ENCODE assay signal across 20 cellular contexts in the genomic region with DNA sequence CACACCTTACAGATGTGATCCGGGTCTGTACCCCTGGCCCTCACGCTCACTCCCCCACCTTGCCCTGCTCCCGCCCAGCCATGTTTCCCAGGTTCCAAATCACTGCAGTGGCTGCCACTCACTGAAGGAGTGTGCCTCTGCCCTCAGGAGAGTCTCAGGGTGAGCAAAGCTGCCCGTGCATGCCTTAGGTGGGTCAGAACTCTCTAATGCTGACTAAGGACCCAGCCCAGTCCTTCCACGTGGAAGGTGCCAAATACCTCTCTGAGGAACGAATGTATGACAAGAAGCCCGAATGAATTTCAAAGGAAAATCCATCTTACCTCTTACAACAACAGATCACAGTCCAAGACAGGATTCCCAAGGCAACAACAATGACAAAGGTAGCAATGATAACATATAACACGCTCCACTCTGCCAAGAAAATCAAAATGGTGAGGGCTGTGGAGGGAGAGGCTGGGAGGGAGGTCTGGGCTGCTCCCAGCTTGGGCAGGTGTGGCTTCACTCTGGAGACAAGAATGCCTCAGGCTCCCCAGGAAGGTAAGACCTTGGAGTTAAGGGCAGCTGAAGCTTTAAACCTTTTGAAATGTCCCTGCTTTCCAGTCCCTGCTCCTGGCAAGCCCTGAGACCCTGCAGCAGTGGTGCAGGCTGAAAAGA.
"Had no signal": no experiment of that assay in that cellular context is flagged by ENCODE, and none has a peak within 500 bp of the region (broad histone marks: within the 10 kb centered on the region; RNA-seq: fewer than 3 reads in every experiment).

No MANE protein-coding gene starts in this region.

- H3K4me3 Mint-ChIP-seq: activated CD8-positive, alpha-beta memory T cell treated with anti-CD3 and anti-CD28 coated beads, Interleukin-2, amount 10 ng/mL, durations not matched to agents 7 days and 5 days; activated T-cell treated with anti-CD3 and anti-CD28 coated beads, Interleukin-2, amount 50 U/mL, for 24 hours; effector memory CD8-positive, alpha-beta T cell; natural killer cell treated with Interleukin-12 subunit alpha and Interleukin-12 subunit beta and Interleukin-15 and Interleukin-18, amount 100 ng/mL, for 72 hours; stimulated activated naive CD8-positive, alpha-beta T cell treated with anti-CD3 and anti-CD28 coated beads, Interleukin-15, Interleukin-2, amounts not matched to agents 100 ng/mL and 50 ng/mL, for 24 hours had no signal

- H3K27ac Mint-ChIP-seq: activated CD8-positive, alpha-beta memory T cell treated with anti-CD3 and anti-CD28 coated beads, Interleukin-2, amount 10 ng/mL, durations not matched to agents 7 days and 5 days; activated naive CD4-positive, alpha-beta T cell treated with anti-CD3 and anti-CD28 coated beads, Interleukin-2, amount 50 U/mL, for 72 hours; effector memory CD8-positive, alpha-beta T cell; natural killer cell treated with Interleukin-12 subunit alpha and Interleukin-12 subunit beta and Interleukin-15 and Interleukin-18, amount 100 ng/mL, for 72 hours; progenitor cell of endocrine pancreas; stimulated activated naive CD8-positive, alpha-beta T cell treated with anti-CD3 and anti-CD28 coated beads, Interleukin-15, Interleukin-2, amounts not matched to agents 100 ng/mL and 50 ng/mL, for 24 hours had no signal

- DNase-seq: activated CD4-positive, alpha-beta T cell treated with anti-CD3 and anti-CD28 coated beads, Interleukin-2, amount 50 U/mL, for 4 hours; activated CD8-positive, alpha-beta memory T cell treated with anti-CD3 and anti-CD28 coated beads, Interleukin-2, amount 10 ng/mL, durations not matched to agents 7 days and 5 days; activated effector memory CD4-positive, alpha-beta T cell treated with anti-CD3 and anti-CD28 coated beads, Interleukin-2, amount 50 U/mL, for 16 hours; cerebellar nuclear complex; effector memory CD8-positive, alpha-beta T cell; erythroblast; hippocampal formation; kidney; left lung; small intestine; T-helper 9 cell; upper lobe of right lung had no signal

- ATAC-seq: activated CD4-positive, CD25-positive, alpha-beta regulatory T cell treated with anti-CD3 and anti-CD28 coated beads, Interleukin-2, amount 50 U/mL, for 24 hours; activated CD8-positive, alpha-beta memory T cell treated with anti-CD3 and anti-CD28 coated beads, Interleukin-2, amount 10 ng/mL, durations not matched to agents 7 days and 5 days; effector memory CD8-positive, alpha-beta T cell; natural killer cell treated with Interleukin-12 subunit alpha and Interleukin-12 subunit beta and Interleukin-15 and Interleukin-18, amount 100 ng/mL, for 72 hours; right cardiac atrium had no signal

- H3K27ac ChIP-seq: upper lobe of right lung had no signal

- H3K27me3 Mint-ChIP-seq: activated CD8-positive, alpha-beta memory T cell treated with anti-CD3 and anti-CD28 coated beads, Interleukin-2, amount 10 ng/mL, durations not matched to agents 7 days and 5 days; activated T-cell treated with anti-CD3 and anti-CD28 coated beads, Interleukin-2, amount 50 U/mL, for 24 hours; effector memory CD8-positive, alpha-beta T cell; natural killer cell treated with Interleukin-12 subunit alpha and Interleukin-12 subunit beta and Interleukin-15 and Interleukin-18, amount 100 ng/mL, for 72 hours; progenitor cell of endocrine pancreas; stimulated activated naive CD8-positive, alpha-beta T cell treated with anti-CD3 and anti-CD28 coated beads, Interleukin-15, Interleukin-2, amounts not matched to agents 100 ng/mL and 50 ng/mL, for 24 hours; T-cell had no signal

- H3K27me3 ChIP-seq: left lung, upper lobe of right lung had no signal

- H3K9me3 ChIP-seq: left lung, upper lobe of right lung had no signal

- H3K4me3 ChIP-seq: left lung, upper lobe of right lung had no signal

- H3K9me3 Mint-ChIP-seq: activated naive CD4-positive, alpha-beta T cell treated with anti-CD3 and anti-CD28 coated beads, Interleukin-2, amount 50 U/mL, for 72 hours; activated T-cell treated with anti-CD3 and anti-CD28 coated beads, Interleukin-2, amount 50 U/mL, for 24 hours; effector memory CD8-positive, alpha-beta T cell; natural killer cell treated with Interleukin-12 subunit alpha and Interleukin-12 subunit beta and Interleukin-15 and Interleukin-18, amount 100 ng/mL, for 72 hours; stimulated activated naive CD8-positive, alpha-beta T cell treated with anti-CD3 and anti-CD28 coated beads, Interleukin-15, Interleukin-2, amounts not matched to agents 100 ng/mL and 50 ng/mL, for 24 hours; T-cell had no signal

- H3K4me1 ChIP-seq: upper lobe of right lung had no signal

- H3K36me3 Mint-ChIP-seq: natural killer cell treated with Interleukin-12 subunit alpha and Interleukin-12 subunit beta and Interleukin-15 and Interleukin-18, amount 100 ng/mL, for 72 hours had no signal
